1 cellular context compared by ENCODE assay signal in the genomic region with DNA sequence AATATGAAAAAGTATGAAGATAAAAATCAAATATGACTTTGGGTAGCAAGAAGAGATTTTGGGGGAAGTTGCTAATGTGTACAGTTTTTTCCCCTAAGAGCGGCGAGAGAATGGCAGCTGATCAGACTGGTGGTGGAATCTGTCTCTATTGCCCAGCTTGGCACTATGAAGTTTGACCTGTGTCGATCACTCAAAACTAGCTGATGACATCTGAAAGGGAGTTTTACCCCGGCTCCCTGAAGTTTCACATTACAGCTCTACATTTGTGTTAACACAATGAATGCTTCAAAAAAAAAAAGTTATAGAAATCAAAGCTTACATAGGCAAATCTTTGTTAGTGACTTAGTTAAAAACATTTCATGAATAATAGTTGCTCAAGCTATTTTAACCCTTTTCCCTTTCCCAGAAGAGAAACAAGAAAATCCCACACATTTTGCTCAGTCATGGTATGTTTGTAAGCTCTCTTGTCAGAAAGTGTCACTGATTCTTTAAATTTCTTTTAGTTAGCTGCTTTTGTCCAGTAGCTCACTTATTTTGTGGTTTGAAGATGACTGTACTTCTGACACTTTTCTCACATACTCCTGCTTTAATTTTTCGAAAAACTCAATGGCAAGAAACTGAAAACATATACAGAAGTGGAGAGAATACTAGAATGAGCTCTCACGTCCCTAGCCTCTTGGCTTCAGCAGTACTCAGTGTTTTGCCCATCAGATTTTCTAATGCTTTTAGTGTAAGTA.
TF ChIP-seq lines count a peak whose summit lies in the region.

No MANE protein-coding gene starts in this region.

TF ChIP-seq in H1, 55 proteins besides CTCF, POLR2A, EP300 and RAD21:
- peak; percentile 16; the same call in 1 of the 2 replicates for TF ChIP-seq BACH1 (IDR thresholded peaks at IDR 0.05; ENCODE audit: low read length)
- TF ChIP-seq CEBPB (IDR thresholded peaks at IDR 0.05; ENCODE audit: low read depth, low read length): no peak
TF ChIP-seq in H1: peak in this region for 1.
